18 cellular contexts compared by ENCODE assay signal in the genomic region with DNA sequence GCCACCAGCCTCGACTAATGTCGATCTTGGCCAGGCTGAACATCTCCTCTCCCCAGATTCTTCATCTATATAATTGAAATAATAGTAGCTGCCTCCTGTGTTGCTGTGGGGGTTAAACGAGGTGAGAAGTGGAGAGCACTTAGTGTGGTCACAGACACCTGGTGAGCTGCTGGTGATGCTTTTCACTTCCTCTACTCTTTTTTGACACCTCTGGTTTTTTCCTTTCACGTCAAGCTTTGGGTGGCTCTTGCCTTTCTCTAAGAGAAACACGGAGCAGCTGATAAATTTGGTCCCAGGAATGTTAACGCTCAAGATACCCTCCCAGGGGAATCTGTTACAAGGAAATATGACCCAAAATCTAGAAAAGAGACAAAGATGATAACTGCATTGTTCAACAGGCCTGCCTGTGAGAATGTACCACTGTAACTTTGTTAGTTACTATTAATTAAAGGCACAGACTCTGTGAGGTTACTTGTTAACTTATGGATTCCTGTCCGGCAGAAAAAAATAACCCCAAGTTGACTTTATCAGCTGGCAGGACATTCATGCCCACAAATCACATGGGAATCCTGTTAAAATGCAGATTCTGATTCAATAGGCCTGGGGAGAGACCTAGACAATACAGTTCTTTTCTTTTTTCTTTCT. TPM values are rescaled to one million over a fixed set of nuclear protein-coding genes. Genes with fewer than 3 reads are reported as not detected.
DNase-seq lines count a peak whose midpoint lies in the region; ATAC-seq and TF ChIP-seq lines count a peak whose summit lies in the region.
"Had no signal": no experiment of that assay in that cellular context is flagged by ENCODE, and none has a peak within 500 bp of the region (broad histone marks: within the 10 kb centered on the region; RNA-seq: fewer than 3 reads in every experiment).

No MANE protein-coding gene starts in this region.

- H3F3A ChIP-seq in DOHH2 (ENCODE audit: control insufficient read depth, insufficient read depth) = no peaks in the 10 kb centered on the region

- TF ChIP-seq POLR2A in upper lobe of left lung (IDR thresholded peaks at IDR 0.05) = no peak

- no peaks in the 10 kb centered on the region for H4K20me1 ChIP-seq in DOHH2 (ENCODE audit: control insufficient read depth, insufficient read depth, low read depth, low read length)

- H3K36me3 ChIP-seq in DOHH2 (ENCODE audit: control insufficient read depth, low read length) (no peaks in the 10 kb centered on the region), upper lobe of left lung (no peaks in the 10 kb centered on the region)

- peaks cover 1% of the 10 kb centered on the region for H3K4me1 Mint-ChIP-seq in activated CD4-positive, alpha-beta T cell treated with anti-CD3 and anti-CD28 coated beads, Interleukin-2, amount 10 ng/mL, durations not matched to agents 24 days and 14 days
- no peaks in the 10 kb centered on the region for H3K4me1 Mint-ChIP-seq in activated T-helper 17 cell treated with anti-CD3 and anti-CD28 coated beads, Interleukin-2, amount 50 U/mL, for 72 hours

- H3K9me3 ChIP-seq in DOHH2 (ENCODE audit: control insufficient read depth, insufficient read depth, low read length) = no peaks in the 10 kb centered on the region
- H3K9me3 ChIP-seq in upper lobe of left lung = no peaks in the 10 kb centered on the region
- H3K9me3 ChIP-seq: testis had no signal

- no peaks in the 10 kb centered on the region for H3K79me2 ChIP-seq in DOHH2 (ENCODE audit: control insufficient read depth, low read length)

- no peak overlapping the region for H3K27ac Mint-ChIP-seq in activated CD4-positive, alpha-beta T cell treated with anti-CD3 and anti-CD28 coated beads, Interleukin-2, amount 10 ng/mL, durations not matched to agents 24 days and 14 days
- no peak overlapping the region for H3K27ac Mint-ChIP-seq in activated T-helper 17 cell treated with anti-CD3 and anti-CD28 coated beads, Interleukin-2, amount 50 U/mL, for 72 hours

- no peak overlapping the region for H3K4me3 ChIP-seq in DOHH2 (ENCODE audit: low read length)
- H3K4me3 ChIP-seq in upper lobe of left lung = no peak overlapping the region
- H3K4me3 ChIP-seq: testis had no signal

- intact Hi-C loops in activated CD4-positive, alpha-beta T cell treated with anti-CD3 and anti-CD28 coated beads, Interleukin-2, amount 10 ng/mL, durations not matched to agents 24 days and 14 days (cut with micrococcal nuclease) = no loop called here

- no peak overlapping the region for H3K27ac ChIP-seq in DOHH2 (ENCODE audit: low read depth, low read length)
- no peak overlapping the region for H3K27ac ChIP-seq in upper lobe of left lung
- H3K27ac ChIP-seq: testis had no signal

- no peaks in the 10 kb centered on the region for H3K9me3 Mint-ChIP-seq in activated CD4-positive, alpha-beta T cell treated with anti-CD3 and anti-CD28 coated beads, Interleukin-2, amount 10 ng/mL, durations not matched to agents 24 days and 14 days
- no peaks in the 10 kb centered on the region for H3K9me3 Mint-ChIP-seq in activated T-helper 17 cell treated with anti-CD3 and anti-CD28 coated beads, Interleukin-2, amount 50 U/mL, for 72 hours

- H3K4me1 ChIP-seq in DOHH2 (ENCODE audit: control insufficient read depth, low read length) = peaks cover 19% of the 10 kb centered on the region
- peaks cover 17 to 24% (median 19%) of the 10 kb centered on the region in 4 donors for H3K4me1 ChIP-seq in upper lobe of left lung

- H3K27me3 Mint-ChIP-seq in activated CD4-positive, alpha-beta T cell treated with anti-CD3 and anti-CD28 coated beads, Interleukin-2, amount 10 ng/mL, durations not matched to agents 24 days and 14 days = peaks cover under 1% of the 10 kb centered on the region
- peaks cover 7% of the 10 kb centered on the region for H3K27me3 Mint-ChIP-seq in activated T-helper 17 cell treated with anti-CD3 and anti-CD28 coated beads, Interleukin-2, amount 50 U/mL, for 72 hours

- no peak for TF ChIP-seq EP300 in upper lobe of left lung (IDR thresholded peaks at IDR 0.05)

- H3K4me3 Mint-ChIP-seq in activated CD4-positive, alpha-beta T cell treated with anti-CD3 and anti-CD28 coated beads, Interleukin-2, amount 10 ng/mL, durations not matched to agents 24 days and 14 days = no peak overlapping the region
- H3K4me3 Mint-ChIP-seq in activated T-helper 17 cell treated with anti-CD3 and anti-CD28 coated beads, Interleukin-2, amount 50 U/mL, for 72 hours = no peak overlapping the region

- H3K36me3 Mint-ChIP-seq in activated CD4-positive, alpha-beta T cell treated with anti-CD3 and anti-CD28 coated beads, Interleukin-2, amount 10 ng/mL, durations not matched to agents 24 days and 14 days (ENCODE audit: low read depth) = no peaks in the 10 kb centered on the region
- no peaks in the 10 kb centered on the region for H3K36me3 Mint-ChIP-seq in activated T-helper 17 cell treated with anti-CD3 and anti-CD28 coated beads, Interleukin-2, amount 50 U/mL, for 72 hours (ENCODE audit: low read depth)

- 75 to 79% methylated on average over 7 of the region's 7 CpGs for WGBS in upper lobe of left lung, 2 donors

- no peaks in the 10 kb centered on the region for H3K9me2 ChIP-seq in DOHH2 (replicated peaks; ENCODE audit: control insufficient read depth, low read length)

- peak overlapping the region; percentile 34 for H3K4me2 ChIP-seq in DOHH2 (ENCODE audit: low read length)

- H3K27me3 ChIP-seq in DOHH2 (ENCODE audit: control insufficient read depth, low read length) (no peaks in the 10 kb centered on the region), upper lobe of left lung (no peaks in the 10 kb centered on the region)
- H3K27me3 ChIP-seq: testis had no signal

- DNase-seq in upper lobe of left lung = no peak
- no peak for DNase-seq in activated CD4-positive, alpha-beta T cell treated with anti-CD3 and anti-CD28 coated beads, Interleukin-2, amount 10 ng/mL, durations not matched to agents 24 days and 14 days
- DNase-seq in epidermal melanocyte (ENCODE audit: insufficient read length, low spot score) = no peak
- DNase-seq: ACHN; activated CD4-positive, CD25-positive, alpha-beta regulatory T cell treated with anti-CD3 and anti-CD28 coated beads, Interleukin-2, amount 50 U/mL, for 72 hours; activated naive CD4-positive, alpha-beta T cell; KG1; kidney glomerular epithelial cell; NCI-H226; SHP77 treated with DMSO at 0.1 percent for 48 hours; stimulated activated CD4-positive, alpha-beta T cell treated with anti-CD3 and anti-CD28 coated beads, Interleukin-4, amount 100 ng/mL, for 4 hours; testis had no signal

- TF ChIP-seq CTCF in DOHH2 (IDR thresholded peaks at IDR 0.05; ENCODE audit: low read depth, low read length, poor library complexity, severe bottlenecking) (no peak), upper lobe of left lung (IDR thresholded peaks at IDR 0.05) (no peak)

- ATAC-seq in GM19328 (IDR thresholded peaks at IDR 0.05; ENCODE audit: unreplicated experiment) = peak; percentile 64
- ATAC-seq in HG02759 (IDR thresholded peaks at IDR 0.05; ENCODE audit: unreplicated experiment) = peak; percentile 85
- peak; percentile 81 for ATAC-seq in HG03558 (IDR thresholded peaks at IDR 0.05; ENCODE audit: extremely low read depth, unreplicated experiment)
- no peak for ATAC-seq in upper lobe of left lung (ENCODE audit: low FRiP score in 2 of 2)
- no peak for ATAC-seq in activated T-helper 17 cell treated with anti-CD3 and anti-CD28 coated beads, Interleukin-2, amount 50 U/mL, for 72 hours (replicated peaks)

RNA-seq across cellular contexts. Expression of a gene that starts 9.5 kb away (rescaled TPM):
- 1 to 10 TPM in 1 of 6 donors, under 1 TPM in 5; 0.15 to 1.0 (median 0.29) TPM for total RNA-seq in upper lobe of left lung
- not detected in 2 replicates for total RNA-seq in activated CD4-positive, alpha-beta T cell treated with anti-CD3 and anti-CD28 coated beads, Interleukin-2, amount 10 ng/mL, durations not matched to agents 24 days and 14 days
- not detected for total RNA-seq in activated T-helper 17 cell treated with anti-CD3 and anti-CD28 coated beads, Interleukin-2, amount 50 U/mL, for 72 hours
- total RNA-seq: fibroblast of villous mesenchyme had no signal

Comparison
In these comparisons a context has a peak if more than half of its experiments do, and no peak if none do; other contexts are left out.
1. ATAC-seq: peak in GM19328 (single experiment), HG02759 (single experiment) and HG03558 (single experiment); none in upper lobe of left lung (0 of 2) and activated T-helper 17 cell treated with anti-CD3 and anti-CD28 coated beads, Interleukin-2, amount 50 U/mL, for 72 hours (single experiment).